In genomic region chr15:66964791-66965190, GRCh38 we compare ENCODE assay signal across 29 cellular contexts.
"Had no signal": no experiment of that assay in that cellular context is flagged by ENCODE, and none has a peak within 500 bp of the region (broad histone marks: within the 10 kb centered on the region; RNA-seq: fewer than 3 reads in every experiment).

No MANE protein-coding gene starts in this region.

- DNase-seq: kidney glomerular epithelial cell; left cardiac atrium; left lung; lower lobe of right lung; mammary epithelial cell; mesendoderm; midbrain; mucosa of descending colon; naive thymus-derived CD4-positive, alpha-beta T cell; nucleus accumbens; pancreas; posterior cingulate gyrus; retina; right cardiac atrium; stimulated activated CD4-positive, alpha-beta T cell treated with anti-CD3 and anti-CD28 coated beads, Interleukin-12 subunit alpha, Interleukin-12 subunit beta, amount 100 ng/mL, for 4 hours; stimulated activated CD4-positive, alpha-beta T cell treated with anti-CD3 and anti-CD28 coated beads, Interleukin-15, amount 100 ng/mL, for 24 hours; stimulated activated CD4-positive, alpha-beta T cell treated with anti-CD3 and anti-CD28 coated beads, Interleukin-4, amount 100 ng/mL, for 24 hours; stimulated activated naive CD4-positive, alpha-beta T cell; trophoblast cell; uterus had no signal

- H3K36me3 Mint-ChIP-seq: naive thymus-derived CD4-positive, alpha-beta T cell; natural killer cell treated with Interleukin-12 subunit alpha and Interleukin-12 subunit beta and Interleukin-15 and Interleukin-18, amount 100 ng/mL, for 72 hours; stimulated activated effector memory CD8-positive, alpha-beta T cell treated with anti-CD3 and anti-CD28 coated beads, Interleukin-12 subunit alpha, Interleukin-12 subunit beta, amount 100 ng/mL, for 72 hours had no signal

- H3K27ac ChIP-seq: left lung, lower lobe of right lung, pancreas, prostate gland, skin epidermis, suprapubic skin, thoracic aorta, tibial artery, uterus had no signal

- H3K4me1 Mint-ChIP-seq: naive thymus-derived CD4-positive, alpha-beta T cell; stimulated activated effector memory CD8-positive, alpha-beta T cell treated with anti-CD3 and anti-CD28 coated beads, Interleukin-12 subunit alpha, Interleukin-12 subunit beta, amount 100 ng/mL, for 72 hours had no signal

- H3K27me3 Mint-ChIP-seq: stimulated activated naive CD8-positive, alpha-beta T cell treated with anti-CD3 and anti-CD28 coated beads, Interleukin-15, Interleukin-2, amounts not matched to agents 100 ng/mL and 50 ng/mL, for 24 hours had no signal

- H3K9me3 Mint-ChIP-seq: naive thymus-derived CD4-positive, alpha-beta T cell; natural killer cell treated with Interleukin-12 subunit alpha and Interleukin-12 subunit beta and Interleukin-15 and Interleukin-18, amount 100 ng/mL, for 72 hours; stimulated activated effector memory CD8-positive, alpha-beta T cell treated with anti-CD3 and anti-CD28 coated beads, Interleukin-12 subunit alpha, Interleukin-12 subunit beta, amount 100 ng/mL, for 72 hours; stimulated activated naive CD8-positive, alpha-beta T cell treated with anti-CD3 and anti-CD28 coated beads, Interleukin-15, Interleukin-2, amounts not matched to agents 100 ng/mL and 50 ng/mL, for 24 hours had no signal

- H3K9me3 ChIP-seq: left lung, lower lobe of right lung, mucosa of descending colon, pancreas, prostate gland, suprapubic skin, thoracic aorta, tibial artery, uterus had no signal

- H3K4me1 ChIP-seq: left lung, lower lobe of right lung, pancreas, prostate gland, suprapubic skin, tibial artery, uterus had no signal

- H3K27me3 ChIP-seq: left lung, pancreas, suprapubic skin, tibial artery, uterus had no signal

- H3K27ac Mint-ChIP-seq: naive thymus-derived CD4-positive, alpha-beta T cell; natural killer cell treated with Interleukin-12 subunit alpha and Interleukin-12 subunit beta and Interleukin-15 and Interleukin-18, amount 100 ng/mL, for 72 hours; stimulated activated effector memory CD8-positive, alpha-beta T cell treated with anti-CD3 and anti-CD28 coated beads, Interleukin-12 subunit alpha, Interleukin-12 subunit beta, amount 100 ng/mL, for 72 hours; stimulated activated naive CD8-positive, alpha-beta T cell treated with anti-CD3 and anti-CD28 coated beads, Interleukin-15, Interleukin-2, amounts not matched to agents 100 ng/mL and 50 ng/mL, for 24 hours had no signal

- ATAC-seq: left cardiac atrium; left lung; lower lobe of right lung; mucosa of descending colon; naive thymus-derived CD4-positive, alpha-beta T cell; pancreas; right cardiac atrium; sciatic nerve; stimulated activated effector memory CD8-positive, alpha-beta T cell treated with anti-CD3 and anti-CD28 coated beads, Interleukin-12 subunit alpha, Interleukin-12 subunit beta, amount 100 ng/mL, for 72 hours had no signal

- H3K4me3 Mint-ChIP-seq: naive thymus-derived CD4-positive, alpha-beta T cell; natural killer cell treated with Interleukin-12 subunit alpha and Interleukin-12 subunit beta and Interleukin-15 and Interleukin-18, amount 100 ng/mL, for 72 hours; stimulated activated effector memory CD8-positive, alpha-beta T cell treated with anti-CD3 and anti-CD28 coated beads, Interleukin-12 subunit alpha, Interleukin-12 subunit beta, amount 100 ng/mL, for 72 hours; stimulated activated naive CD8-positive, alpha-beta T cell treated with anti-CD3 and anti-CD28 coated beads, Interleukin-15, Interleukin-2, amounts not matched to agents 100 ng/mL and 50 ng/mL, for 24 hours had no signal
